In the genomic region with DNA sequence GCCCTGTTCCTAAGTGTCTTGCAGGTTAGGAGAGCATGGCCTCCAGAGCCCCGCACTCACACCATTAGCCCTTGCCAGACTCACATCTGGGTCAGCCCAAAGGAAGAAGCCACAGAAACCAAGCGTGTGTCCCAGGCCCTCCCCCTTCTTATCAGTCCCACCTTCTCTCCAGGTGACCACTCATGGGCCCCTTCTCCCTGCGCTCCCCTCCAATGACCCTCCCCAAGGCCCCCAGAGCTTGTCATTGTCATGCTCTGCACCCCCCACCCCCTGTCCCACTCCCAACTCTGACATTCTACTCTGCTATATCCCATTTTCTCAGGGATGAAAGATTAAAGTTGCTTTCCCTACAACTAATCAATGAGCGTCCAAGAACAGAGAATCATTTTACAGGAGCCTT, we compare ENCODE assay signal across 28 cellular contexts. TPM values are rescaled to one million over a fixed set of nuclear protein-coding genes. Genes with fewer than 3 reads are reported as not detected.
"Had no signal": no experiment of that assay in that cellular context is flagged by ENCODE, and none has a peak within 500 bp of the region (broad histone marks: within the 10 kb centered on the region; RNA-seq: fewer than 3 reads in every experiment).

No MANE protein-coding gene starts in this region.

- H3K4me1 ChIP-seq: left lung, lower lobe of right lung, neural progenitor cell, right atrium auricular region, right lobe of liver, tibial nerve, vagina had no signal

- H3K4me3 ChIP-seq: left lung, lower lobe of right lung, neural progenitor cell, ovary, right atrium auricular region, right lobe of liver, smooth muscle cell, tibial nerve, vagina had no signal

- H3K27me3 ChIP-seq: left lung, neutrophil, ovary, right atrium auricular region, right lobe of liver, tibial nerve, vagina had no signal

- DNase-seq: hippocampal formation; kidney; left colon; left lung; lower lobe of right lung; mammary epithelial cell; mesenchymal stem cell; naive B cell; natural killer cell; nephron progenitor cell; occipital lobe; ovary; right lobe of liver; stimulated activated CD4-positive, alpha-beta T cell treated with anti-CD3 and anti-CD28 coated beads, Interleukin-1b, Interleukin-23, amount 100 ng/mL, for 48 hours; stimulated activated CD4-positive, alpha-beta T cell treated with anti-CD3 and anti-CD28 coated beads, Interleukin-2, amount 100 ng/mL, for 48 hours; stimulated activated CD4-positive, alpha-beta T cell treated with anti-CD3 and anti-CD28 coated beads, Interleukin-4, amount 100 ng/mL, for 4 hours; stimulated activated CD8-positive, alpha-beta memory T cell treated with anti-CD3 and anti-CD28 coated beads, Interleukin-4, amount 100 ng/mL, for 48 hours; stimulated activated naive CD4-positive, alpha-beta T cell treated with Interleukin-2 at 50 U/mL for 16 hours; stimulated activated naive CD8-positive, alpha-beta T cell treated with anti-CD3 and anti-CD28 coated beads, Interleukin-15, amount 100 ng/mL, for 72 hours; substantia nigra had no signal

- H3K9me3 ChIP-seq: left lung, lower lobe of right lung, neutrophil, ovary, right atrium auricular region, right lobe of liver, tibial nerve, vagina had no signal

- H3K27ac ChIP-seq: left lung, lower lobe of right lung, neural progenitor cell, neutrophil, ovary, right atrium auricular region, right lobe of liver, tibial nerve, vagina had no signal

- H3K36me3 ChIP-seq: left lung, lower lobe of right lung, neural progenitor cell, neutrophil, ovary, right atrium auricular region, right lobe of liver, tibial nerve, vagina had no signal

RNA-seq across cellular contexts. Expression of a gene that starts 30.1 kb away (rescaled TPM):
- total RNA-seq: skeletal muscle tissue, tibial nerve had no signal

RNA-seq across cellular contexts. Expression of a gene that starts 48.9 kb away (rescaled TPM):
- total RNA-seq: pulmonary artery endothelial cell had no signal
